Comparison of ENCODE assay signal across 8 cellular contexts in genomic region chr6:44655368-44656342, GRCh38.
DNase-seq lines count a peak whose midpoint lies in the region; ATAC-seq and TF ChIP-seq lines count a peak whose summit lies in the region.

No MANE protein-coding gene starts in this region.

- TF ChIP-seq RAD21 in liver (IDR thresholded peaks at IDR 0.05), result peak; percentile 98 to 99

- peaks cover 59% of the 10 kb centered on the region for H3K4me1 Mint-ChIP-seq in HFFc6 (ENCODE audit: low read depth)
- H3K4me1 Mint-ChIP-seq in activated CD4-positive, alpha-beta T cell treated with anti-CD3 and anti-CD28 coated beads, Interleukin-2, amount 10 ng/mL, durations not matched to agents 24 days and 14 days, result peaks cover 13% of the 10 kb centered on the region

- H3K27ac Mint-ChIP-seq in HFFc6, result 0 out of 2 replicates have a peak overlapping the region, but pooled peaks have one; percentile 17
- peak overlapping the region; percentile 80 for H3K27ac Mint-ChIP-seq in activated CD4-positive, alpha-beta T cell treated with anti-CD3 and anti-CD28 coated beads, Interleukin-2, amount 10 ng/mL, durations not matched to agents 24 days and 14 days

- H3K27ac ChIP-seq in liver (ENCODE audit: low read depth in 1 of 2, low read length in 2 of 2), result no peak overlapping the region

- H3K4me1 ChIP-seq in liver (ENCODE audit: control insufficient read depth in 4 of 4, insufficient read depth in 4 of 4, low read length in 3 of 4), result peaks cover 0 to 10% (median 5%) of the 10 kb centered on the region in 4 donors

- TF ChIP-seq CTCF in HFFc6 (IDR thresholded peaks at IDR 0.05) (peak; percentile 98), choroid plexus epithelial cell (conservative IDR thresholded peaks at IDR 0.05; ENCODE audit: low read depth, low read length) (peak; percentile 95), liver (IDR thresholded peaks at IDR 0.05; ENCODE audit: low read depth, low read length, missing input control) (peak; percentile 83)

- ATAC-seq in GM19467 (IDR thresholded peaks at IDR 0.05; ENCODE audit: unreplicated experiment), result no peak

- H3K4me3 ChIP-seq in choroid plexus epithelial cell (ENCODE audit: low read depth, low read length) (no peak overlapping the region), liver (ENCODE audit: low read depth in 1 of 3, low read length in 3 of 3) (no peak overlapping the region)

- intact Hi-C loops in activated CD4-positive, alpha-beta T cell treated with anti-CD3 and anti-CD28 coated beads, Interleukin-2, amount 10 ng/mL, durations not matched to agents 24 days and 14 days (cut with micrococcal nuclease), result loop anchor here (1.0 to 10.0 kb wide), 7 partner anchors 181 to 1269 kb away; partner anchors contain the start of gene SUPT3H

- no peaks in the 10 kb centered on the region for H3K36me3 Mint-ChIP-seq in HFFc6 (ENCODE audit: low read depth)
- H3K36me3 Mint-ChIP-seq in activated CD4-positive, alpha-beta T cell treated with anti-CD3 and anti-CD28 coated beads, Interleukin-2, amount 10 ng/mL, durations not matched to agents 24 days and 14 days (ENCODE audit: low read depth), result no peaks in the 10 kb centered on the region

- WGBS in liver, result 31% methylated on average over 26 of the region's 26 CpGs

- no peaks in the 10 kb centered on the region for H3K36me3 ChIP-seq in liver (ENCODE audit: control insufficient read depth in 4 of 4, insufficient read depth in 3 of 4, low read depth in 1 of 4, low read length in 3 of 4)

- H3K9me3 Mint-ChIP-seq in HFFc6, result no peaks in the 10 kb centered on the region
- peaks cover 3% of the 10 kb centered on the region for H3K9me3 Mint-ChIP-seq in activated CD4-positive, alpha-beta T cell treated with anti-CD3 and anti-CD28 coated beads, Interleukin-2, amount 10 ng/mL, durations not matched to agents 24 days and 14 days

- peaks cover 3% of the 10 kb centered on the region; the same call in 1 of the 2 replicates for H3K27me3 Mint-ChIP-seq in HFFc6 (ENCODE audit: insufficient read depth)
- peaks cover 2% of the 10 kb centered on the region for H3K27me3 Mint-ChIP-seq in activated CD4-positive, alpha-beta T cell treated with anti-CD3 and anti-CD28 coated beads, Interleukin-2, amount 10 ng/mL, durations not matched to agents 24 days and 14 days

- no peak overlapping the region for H3K4me3 Mint-ChIP-seq in HFFc6
- peak overlapping the region; percentile 51 for H3K4me3 Mint-ChIP-seq in activated CD4-positive, alpha-beta T cell treated with anti-CD3 and anti-CD28 coated beads, Interleukin-2, amount 10 ng/mL, durations not matched to agents 24 days and 14 days

- DNase-seq in COLO668 (lab: John Stamatoyannopoulos, UW; ENCODE audit: unreplicated experiment), result peak; percentile 25
- peak; percentile 24 for DNase-seq in HFFc6
- peak; percentile 59 for DNase-seq in NCI-H526 treated with DMSO at 0.1 percent for 48 hours (lab: John Stamatoyannopoulos, UW)
- peak; percentile 92 for DNase-seq in activated CD4-positive, alpha-beta T cell treated with anti-CD3 and anti-CD28 coated beads, Interleukin-2, amount 10 ng/mL, durations not matched to agents 24 days and 14 days
- DNase-seq in choroid plexus epithelial cell (ENCODE audit: low read depth), result peak; percentile 75
- DNase-seq in stimulated activated CD4-positive, alpha-beta T cell treated with anti-CD3 and anti-CD28 coated beads, Interleukin-4, amount 100 ng/mL, for 4 hours, result peak; percentile 55 to 79

- no peak overlapping the region for H3K9ac ChIP-seq in liver (ENCODE audit: low read depth in 1 of 2, low read length in 2 of 2)

- no peaks in the 10 kb centered on the region for H3K9me3 ChIP-seq in liver (ENCODE audit: control insufficient read depth in 4 of 4, low read length in 3 of 4)

- no peaks in the 10 kb centered on the region for H3K27me3 ChIP-seq in liver (ENCODE audit: control insufficient read depth in 4 of 4, insufficient read depth in 4 of 4, low read length in 3 of 4)

TF ChIP-seq in liver, 16 proteins besides CTCF, POLR2A, EP300 and RAD21:
- TF ChIP-seq HNF4A (conservative IDR thresholded peaks at IDR 0.05) (peak in 1 of 2 donors; percentile 14), FOXA2 (IDR thresholded peaks at IDR 0.05) (no peak), EGR1 (IDR thresholded peaks at IDR 0.05; ENCODE audit: low read depth in 2 of 2) (no peak), FOXA1 (IDR thresholded peaks at IDR 0.05) (no peak), RXRA (IDR thresholded peaks at IDR 0.05) (peak in 1 of 2 donors; percentile 50), NR2F2 (IDR thresholded peaks at IDR 0.05) (no peak), MAX (IDR thresholded peaks at IDR 0.05) (no peak), TAF1 (conservative IDR thresholded peaks at IDR 0.05) (no peak), SP1 (IDR thresholded peaks at IDR 0.05) (peak; percentile 25)
- TF ChIP-seq, protein P1, sequence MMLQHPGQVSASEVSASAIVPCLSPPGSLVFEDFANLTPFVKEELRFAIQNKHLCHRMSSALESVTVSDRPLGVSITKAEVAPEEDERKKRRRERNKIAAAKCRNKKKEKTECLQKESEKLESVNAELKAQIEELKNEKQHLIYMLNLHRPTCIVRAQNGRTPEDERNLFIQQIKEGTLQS (IDR thresholded peaks at IDR 0.05), result no peak
- TF ChIP-seq, protein P2, sequence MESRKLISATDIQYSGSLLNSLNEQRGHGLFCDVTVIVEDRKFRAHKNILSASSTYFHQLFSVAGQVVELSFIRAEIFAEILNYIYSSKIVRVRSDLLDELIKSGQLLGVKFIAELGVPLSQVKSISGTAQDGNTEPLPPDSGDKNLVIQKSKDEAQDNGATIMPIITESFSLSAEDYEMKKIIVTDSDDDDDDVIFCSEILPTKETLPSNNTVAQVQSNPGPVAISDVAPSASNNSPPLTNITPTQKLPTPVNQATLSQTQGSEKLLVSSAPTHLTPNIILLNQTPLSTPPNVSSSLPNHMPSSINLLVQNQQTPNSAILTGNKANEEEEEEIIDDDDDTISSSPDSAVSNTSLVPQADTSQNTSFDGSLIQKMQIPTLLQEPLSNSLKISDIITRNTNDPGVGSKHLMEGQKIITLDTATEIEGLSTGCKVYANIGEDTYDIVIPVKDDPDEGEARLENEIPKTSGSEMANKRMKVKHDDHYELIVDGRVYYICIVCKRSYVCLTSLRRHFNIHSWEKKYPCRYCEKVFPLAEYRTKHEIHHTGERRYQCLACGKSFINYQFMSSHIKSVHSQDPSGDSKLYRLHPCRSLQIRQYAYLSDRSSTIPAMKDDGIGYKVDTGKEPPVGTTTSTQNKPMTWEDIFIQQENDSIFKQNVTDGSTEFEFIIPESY (IDR thresholded peaks at IDR 0.05), result no peak

Comparison
In these comparisons a context has a peak if more than half of its experiments do, and no peak if none do; other contexts are left out.
1. DNase-seq: peak in every context shown above with its lines; median percentile 92 in activated CD4-positive, alpha-beta T cell treated with anti-CD3 and anti-CD28 coated beads, Interleukin-2, amount 10 ng/mL, durations not matched to agents 24 days and 14 days; 75 in choroid plexus epithelial cell; 67 in stimulated activated CD4-positive, alpha-beta T cell treated with anti-CD3 and anti-CD28 coated beads, Interleukin-4, amount 100 ng/mL, for 4 hours; 59 in NCI-H526 treated with DMSO at 0.1 percent for 48 hours; 25 in COLO668; 24 in HFFc6.